Comparison of ENCODE assay signal across 35 cellular contexts in the genomic region with DNA sequence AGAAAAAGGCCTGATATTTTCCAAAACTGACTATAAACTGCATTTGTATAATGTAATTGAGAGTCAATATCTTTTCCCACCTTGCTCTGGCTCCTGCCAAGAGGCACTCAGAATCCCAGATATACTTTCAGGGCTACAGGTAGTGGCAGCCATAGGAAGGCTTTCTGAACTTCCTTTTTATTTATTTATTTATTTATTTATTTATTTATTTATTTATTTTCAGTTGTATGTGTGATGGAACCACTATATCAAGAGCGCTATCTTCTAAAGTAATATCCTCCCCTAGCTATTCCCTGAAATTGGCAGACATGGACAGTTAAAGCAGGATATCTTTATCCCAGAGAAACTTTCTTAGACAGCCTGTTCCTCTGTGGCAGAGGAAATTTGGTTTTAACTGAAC.
"Had no signal": no experiment of that assay in that cellular context is flagged by ENCODE, and none has a peak within 500 bp of the region (broad histone marks: within the 10 kb centered on the region; RNA-seq: fewer than 3 reads in every experiment).

No MANE protein-coding gene starts in this region.

- H3K4me3 ChIP-seq: adrenal gland, body of pancreas, breast epithelium had no signal

- H3K27ac ChIP-seq: adrenal gland, body of pancreas, brain microvascular endothelial cell, breast epithelium, VCaP had no signal

- H3K36me3 Mint-ChIP-seq: activated CD4-positive, alpha-beta memory T cell treated with anti-CD3 and anti-CD28 coated beads for 36 hours; activated naive CD4-positive, alpha-beta T cell treated with anti-CD3 and anti-CD28 coated beads, Interleukin-2, amount 50 U/mL, for 72 hours; activated naive CD8-positive, alpha-beta T cell treated with anti-CD3 and anti-CD28 coated beads for 36 hours had no signal

- H3K9me3 ChIP-seq: adrenal gland, body of pancreas, breast epithelium had no signal

- DNase-seq: activated B cell treated with CpG ODN at 0.5 μM for 24 hours; activated CD4-positive, alpha-beta memory T cell treated with anti-CD3 and anti-CD28 coated beads for 36 hours; activated CD4-positive, alpha-beta T cell treated with anti-CD3 and anti-CD28 coated beads for 4 hours; activated CD4-positive, alpha-beta T cell treated with anti-CD3 and anti-CD28 coated beads, Interleukin-2, amount 10 ng/mL, durations not matched to agents 24 days and 14 days; activated CD4-positive, alpha-beta T cell treated with anti-CD3 and anti-CD28 coated beads, Interleukin-2, amount 50 U/mL, for 1 hour; activated CD4-positive, alpha-beta T cell treated with anti-CD3 and anti-CD28 coated beads, Interleukin-2, amount 50 U/mL, for 4 hours; activated CD4-positive, CD25-positive, alpha-beta regulatory T cell treated with anti-CD3 and anti-CD28 coated beads, Interleukin-2, amount 50 U/mL, for 72 hours; activated CD8-positive, alpha-beta memory T cell treated with anti-CD3 and anti-CD28 coated beads, Interleukin-2, amount 50 U/mL, for 4 hours; activated CD8-positive, alpha-beta T cell treated with anti-CD3 and anti-CD28 coated beads for 36 hours; activated effector memory CD4-positive, alpha-beta T cell treated with anti-CD3 and anti-CD28 coated beads, Interleukin-2, amount 50 U/mL, for 16 hours; activated gamma-delta T cell treated with Interleukin-2 at 50 U/mL for 16 hours; activated naive CD4-positive, alpha-beta T cell; activated naive CD4-positive, alpha-beta T cell treated with anti-CD3 and anti-CD28 coated beads for 36 hours; activated naive CD4-positive, alpha-beta T cell treated with anti-CD3 and anti-CD28 coated beads, Interleukin-2, amount 50 U/mL, for 16 hours; activated naive CD8-positive, alpha-beta T cell treated with anti-CD3 and anti-CD28 coated beads for 36 hours; activated T-cell treated with anti-CD3 and anti-CD28 coated beads for 4 hours; activated T-cell treated with anti-CD3 and anti-CD28 coated beads, Interleukin-2, amount 50 U/mL, for 1 hour; activated T-cell treated with anti-CD3 and anti-CD28 coated beads, Interleukin-2, amount 50 U/mL, for 4 hours; activated T-cell treated with anti-CD3 and anti-CD28 coated beads, Interleukin-2, amount 50 U/mL, for 72 hours; adrenal gland; amniotic stem cell; aorta; body of pancreas; brain microvascular endothelial cell; central memory CD4-positive, alpha-beta T cell; T-helper 1 cell; T-helper 2 cell; T-helper 9 cell had no signal

- H3K27ac Mint-ChIP-seq: activated B cell treated with CpG ODN at 0.5 μM for 24 hours; activated CD4-positive, alpha-beta memory T cell treated with anti-CD3 and anti-CD28 coated beads for 36 hours; activated CD4-positive, alpha-beta T cell treated with anti-CD3 and anti-CD28 coated beads, Interleukin-2, amount 10 ng/mL, durations not matched to agents 24 days and 14 days; activated CD8-positive, alpha-beta T cell treated with anti-CD3 and anti-CD28 coated beads for 36 hours; activated naive CD4-positive, alpha-beta T cell treated with anti-CD3 and anti-CD28 coated beads for 36 hours; activated naive CD4-positive, alpha-beta T cell treated with anti-CD3 and anti-CD28 coated beads, Interleukin-2, amount 50 U/mL, for 72 hours; activated naive CD8-positive, alpha-beta T cell treated with anti-CD3 and anti-CD28 coated beads for 36 hours; activated T-cell treated with anti-CD3 and anti-CD28 coated beads, Interleukin-2, amount 50 U/mL, for 72 hours; activated T-helper 1 cell treated with anti-CD3 and anti-CD28 coated beads, Interleukin-12 subunit alpha, Interleukin-12 subunit beta, Interleukin-2, Interleukin-4 antibody, amounts not matched to agents 30 ng/mL and 10 ng/mL and 1 ng/mL, durations not matched to agents 14 hours and 24 hours and 36 hours; activated T-helper 17 cell treated with anti-CD3 and anti-CD28 coated beads, Interleukin-2, amount 50 U/mL, for 72 hours; T-helper 1 cell treated with Interleukin-12 subunit alpha and Interleukin-12 subunit beta and Interleukin-4 antibody, amounts not matched to agents 30 μg/mL and 1 μg/mL, for 36 hours; T-helper 2 cell treated with Interferon-gamma antibody and Interleukin-4, amounts not matched to agents 5 μg/mL and 100 μg/mL, for 36 hours had no signal

- H3K27me3 ChIP-seq: adrenal gland, body of pancreas, brain microvascular endothelial cell, breast epithelium had no signal

- H3K27me3 Mint-ChIP-seq: activated B cell treated with CpG ODN at 0.5 μM for 24 hours; activated CD4-positive, alpha-beta memory T cell treated with anti-CD3 and anti-CD28 coated beads for 36 hours; activated CD4-positive, alpha-beta T cell treated with anti-CD3 and anti-CD28 coated beads, Interleukin-2, amount 10 ng/mL, durations not matched to agents 24 days and 14 days; activated CD8-positive, alpha-beta T cell treated with anti-CD3 and anti-CD28 coated beads for 36 hours; activated naive CD8-positive, alpha-beta T cell treated with anti-CD3 and anti-CD28 coated beads for 36 hours; activated T-helper 17 cell treated with anti-CD3 and anti-CD28 coated beads, Interleukin-2, amount 50 U/mL, for 72 hours had no signal

- H3K4me1 Mint-ChIP-seq: activated B cell treated with CpG ODN at 0.5 μM for 24 hours; activated CD4-positive, alpha-beta T cell treated with anti-CD3 and anti-CD28 coated beads, Interleukin-2, amount 10 ng/mL, durations not matched to agents 24 days and 14 days; activated naive CD8-positive, alpha-beta T cell treated with anti-CD3 and anti-CD28 coated beads for 36 hours; activated T-helper 17 cell treated with anti-CD3 and anti-CD28 coated beads, Interleukin-2, amount 50 U/mL, for 72 hours had no signal

- H3K9me3 Mint-ChIP-seq: activated CD4-positive, alpha-beta T cell treated with anti-CD3 and anti-CD28 coated beads, Interleukin-2, amount 10 ng/mL, durations not matched to agents 24 days and 14 days; activated CD8-positive, alpha-beta T cell treated with anti-CD3 and anti-CD28 coated beads for 36 hours; activated naive CD4-positive, alpha-beta T cell treated with anti-CD3 and anti-CD28 coated beads for 36 hours had no signal

- H3K4me3 Mint-ChIP-seq: activated B cell treated with CpG ODN at 0.5 μM for 24 hours; activated CD4-positive, alpha-beta memory T cell treated with anti-CD3 and anti-CD28 coated beads for 36 hours; activated CD4-positive, alpha-beta T cell treated with anti-CD3 and anti-CD28 coated beads, Interleukin-2, amount 10 ng/mL, durations not matched to agents 24 days and 14 days; activated CD8-positive, alpha-beta T cell treated with anti-CD3 and anti-CD28 coated beads for 36 hours; activated naive CD4-positive, alpha-beta T cell treated with anti-CD3 and anti-CD28 coated beads for 36 hours; activated naive CD8-positive, alpha-beta T cell treated with anti-CD3 and anti-CD28 coated beads for 36 hours; activated T-cell treated with anti-CD3 and anti-CD28 coated beads, Interleukin-2, amount 50 U/mL, for 4 hours; activated T-cell treated with anti-CD3 and anti-CD28 coated beads, Interleukin-2, amount 50 U/mL, for 72 hours; activated T-helper 1 cell treated with anti-CD3 and anti-CD28 coated beads, Interleukin-12 subunit alpha, Interleukin-12 subunit beta, Interleukin-2, Interleukin-4 antibody, amounts not matched to agents 30 ng/mL and 10 ng/mL and 1 ng/mL, durations not matched to agents 14 hours and 24 hours and 36 hours; activated T-helper 17 cell treated with anti-CD3 and anti-CD28 coated beads, Interleukin-2, amount 50 U/mL, for 72 hours; T-helper 1 cell treated with Interleukin-12 subunit alpha and Interleukin-12 subunit beta and Interleukin-4 antibody, amounts not matched to agents 30 μg/mL and 1 μg/mL, for 36 hours; T-helper 2 cell treated with Interferon-gamma antibody and Interleukin-4, amounts not matched to agents 5 μg/mL and 100 μg/mL, for 36 hours had no signal

- H3K4me1 ChIP-seq: adrenal gland, body of pancreas, breast epithelium had no signal

- ATAC-seq: activated CD8-positive, alpha-beta T cell treated with anti-CD3 and anti-CD28 coated beads for 36 hours; activated naive CD4-positive, alpha-beta T cell treated with anti-CD3 and anti-CD28 coated beads, Interleukin-2, amount 50 U/mL, for 72 hours; activated T-cell treated with anti-CD3 and anti-CD28 coated beads, Interleukin-2, amount 50 U/mL, for 4 hours; activated T-cell treated with anti-CD3 and anti-CD28 coated beads, Interleukin-2, amount 50 U/mL, for 72 hours; activated T-helper 17 cell treated with anti-CD3 and anti-CD28 coated beads, Interleukin-2, amount 50 U/mL, for 72 hours; body of pancreas had no signal

- H3K36me3 ChIP-seq: adrenal gland, brain microvascular endothelial cell, breast epithelium had no signal
